Comparison of ENCODE assay signal across 20 cellular contexts in genomic region chr15:26882112-26882511, GRCh38. TPM values are rescaled to one million over a fixed set of nuclear protein-coding genes. Genes with fewer than 3 reads are reported as not detected.
A peak's percentile ranks its signal among the peaks of the same experiment; 100 is the strongest.
DNase-seq lines count a peak whose midpoint lies in the region; ATAC-seq and TF ChIP-seq lines count a peak whose summit lies in the region.
"Had no signal": no experiment of that assay in that cellular context is flagged by ENCODE, and none has a peak within 500 bp of the region (broad histone marks: within the 10 kb centered on the region; RNA-seq: fewer than 3 reads in every experiment).

No MANE protein-coding gene starts in this region.

- H3K4me1 ChIP-seq in upper lobe of right lung (no peaks in the 10 kb centered on the region), stomach (no peaks in the 10 kb centered on the region)

- no peaks in the 10 kb centered on the region for H3K9me3 ChIP-seq in upper lobe of right lung
- H3K9me3 ChIP-seq in stomach: no peaks in the 10 kb centered on the region

- intact Hi-C loops in dorsolateral prefrontal cortex (cut with DNase I): loop anchor here in 1 of 2 donors (10.0 kb wide), 1 partner anchor 1243 kb away; no protein-coding TSS in a partner anchor
- intact Hi-C loops in upper lobe of right lung (cut with DNase I): no loop called here
- intact Hi-C loops in stomach (cut with DNase I; ENCODE audit: low total_unique reads): no loop called here

- WGBS in stomach, 5 donors: 87 to 93% (median 89%) methylated on average over 9 of the region's 9 CpGs

- H3K36me3 ChIP-seq in upper lobe of right lung (no peaks in the 10 kb centered on the region), stomach (peaks cover 0 to 19% (median 0%) of the 10 kb centered on the region in 4 donors)

- DNase-seq in Ammon's horn (ENCODE audit: low spot score): peak; percentile 83
- peak; percentile 11 to 92 (median 78) for DNase-seq in dorsolateral prefrontal cortex
- DNase-seq in middle frontal gyrus (ENCODE audit: extremely low spot score, low spot score): peak; percentile 50
- no peak for DNase-seq in upper lobe of right lung
- no peak for DNase-seq in stomach
- DNase-seq in putamen (ENCODE audit: low spot score): no peak
- DNase-seq: ACHN; CD8-positive, alpha-beta T cell; COR-L47; DMS153; DMS79 treated with DMSO at 0.1 percent for 48 hours; EL; GDM1; GM23248; KG1 had no signal

- no peak overlapping the region for H3K4me3 ChIP-seq in dorsolateral prefrontal cortex
- H3K4me3 ChIP-seq in upper lobe of right lung: no peak overlapping the region
- H3K4me3 ChIP-seq in stomach: no peak overlapping the region
- H3K4me3 ChIP-seq: GM23248 had no signal

- ATAC-seq in upper lobe of right lung: peak; percentile 22
- ATAC-seq in HG02870 (IDR thresholded peaks at IDR 0.05; ENCODE audit: unreplicated experiment): no peak
- ATAC-seq: CD8-positive, alpha-beta T cell; HCT116 had no signal

- peak overlapping the region in 3 of 59 donors; percentile 9 to 46 (median 31) for H3K27ac ChIP-seq in dorsolateral prefrontal cortex
- H3K27ac ChIP-seq in upper lobe of right lung: no peak overlapping the region
- no peak overlapping the region for H3K27ac ChIP-seq in stomach
- H3K27ac ChIP-seq: GM23248 had no signal

- peaks cover 0 to 8% (median 0%) of the 10 kb centered on the region in 45 donors for H3K27me3 ChIP-seq in dorsolateral prefrontal cortex
- peaks cover 5% of the 10 kb centered on the region for H3K27me3 ChIP-seq in upper lobe of right lung
- H3K27me3 ChIP-seq in stomach: no peaks in the 10 kb centered on the region

- no peak for TF ChIP-seq EP300 in stomach (IDR thresholded peaks at IDR 0.05)

- no peak for TF ChIP-seq POLR2A in stomach (IDR thresholded peaks at IDR 0.05)

- no peak for TF ChIP-seq CTCF in dorsolateral prefrontal cortex (IDR thresholded peaks at IDR 0.05 in 54 of 56, conservative IDR thresholded peaks at IDR 0.05 in 2 of 56; ENCODE audit: low read depth in 1 of 56, partially characterized antibody in 56 of 56)
- no peak for TF ChIP-seq CTCF in upper lobe of right lung (IDR thresholded peaks at IDR 0.05)
- TF ChIP-seq CTCF in stomach (IDR thresholded peaks at IDR 0.05): no peak

RNA-seq across cellular contexts. Expression of gene GABRA5, which starts 15.2 kb away (rescaled TPM):
- total RNA-seq in dorsolateral prefrontal cortex: 100 to 1,000 TPM in 2 of 120 experiments, 10 to 100 TPM in 118; 18.6 to 115 (median 53.3) TPM
- total RNA-seq in upper lobe of right lung: not detected
- 1 to 10 TPM in 1 of 5 donors, not detected in 4; 2.2 TPM for total RNA-seq in stomach
- polyA plus RNA-seq in stomach: under 1 TPM in 1 of 3 donors, not detected in 2; 0.75 TPM
- total RNA-seq: A172; CD8-positive, alpha-beta T cell had no signal
- polyA plus RNA-seq: CD14-positive monocyte, IgD-negative memory B cell had no signal

Comparison
In these comparisons a context has a peak if more than half of its experiments do, and no peak if none do; other contexts are left out.
1. DNase-seq: peak in Ammon's horn (single experiment), dorsolateral prefrontal cortex (10 of 10) and middle frontal gyrus (single experiment); none in upper lobe of right lung (single experiment), stomach (single experiment) and putamen (single experiment).
2. RNA of gene GABRA5, which starts 15.2 kb away (total RNA-seq): 18.6 to 115 TPM in dorsolateral prefrontal cortex; not detected in upper lobe of right lung (single experiment) and 2.2 TPM in stomach; every median in the first group is over 4 times any median in the second.